Comparison of ENCODE assay signal across 15 cellular contexts in the genomic region with DNA sequence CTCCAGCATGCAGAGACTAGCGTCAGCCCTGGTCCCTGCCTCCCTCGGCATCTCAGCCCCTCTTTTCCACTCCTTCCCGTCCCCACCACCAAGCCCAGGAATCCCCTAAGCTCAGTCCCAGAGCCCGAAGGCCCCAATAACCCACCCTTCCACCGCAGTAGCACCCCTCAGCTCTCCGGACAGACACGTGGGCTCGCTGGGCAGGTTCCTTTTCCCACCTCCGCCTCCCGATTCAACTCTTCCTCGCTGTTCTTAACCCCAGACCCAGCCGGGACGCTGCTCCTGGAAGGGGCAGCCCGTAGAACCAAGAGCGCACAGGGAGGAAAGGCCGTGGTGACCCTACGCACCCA. TPM values are rescaled to one million over a fixed set of nuclear protein-coding genes. Genes with fewer than 3 reads are reported as not detected.
DNase-seq lines count a peak whose midpoint lies in the region; ATAC-seq and TF ChIP-seq lines count a peak whose summit lies in the region.
"Had no signal": no experiment of that assay in that cellular context is flagged by ENCODE, and none has a peak within 500 bp of the region (broad histone marks: within the 10 kb centered on the region; RNA-seq: fewer than 3 reads in every experiment).

No MANE protein-coding gene starts in this region.

- H3K27me3 ChIP-seq in heart left ventricle = peaks cover 61 to 96% (median 81%) of the 10 kb centered on the region in 9 donors
- peaks cover 15 to 16% of the 10 kb centered on the region in 2 donors for H3K27me3 ChIP-seq in naive thymus-derived CD4-positive, alpha-beta T cell (ENCODE audit: control insufficient read depth in 2 of 2, insufficient read depth in 2 of 2, low read length in 2 of 2)

- DNase-seq in heart left ventricle = no peak
- no peak for DNase-seq in Right ventricle myocardium inferior (ENCODE audit: missing footprints)
- no peak for DNase-seq in astrocyte of the spinal cord (ENCODE audit: low read depth, low spot score)
- no peak for DNase-seq in naive thymus-derived CD4-positive, alpha-beta T cell
- DNase-seq in type B pancreatic cell (ENCODE audit: extremely low spot score, unreplicated experiment) = no peak
- DNase-seq in SK-N-DZ (ENCODE audit: low spot score) = no peak
- no peak for DNase-seq in NOMO-1 treated with DMSO at 0.1 percent for 48 hours (lab: John Stamatoyannopoulos, UW; ENCODE audit: unreplicated experiment)
- DNase-seq: GF-D8; stimulated activated CD4-positive, alpha-beta T cell treated with anti-CD3 and anti-CD28 coated beads, Interleukin-1b, Interleukin-23, amount 100 ng/mL, for 48 hours had no signal

- H3K4me1 Mint-ChIP-seq in naive thymus-derived CD4-positive, alpha-beta T cell = peaks cover 8 to 22% (median 16%) of the 10 kb centered on the region in 7 donors
- no peaks in the 10 kb centered on the region for H3K4me1 Mint-ChIP-seq in type B pancreatic cell (ENCODE audit: unreplicated experiment)

- H3K36me3 Mint-ChIP-seq in naive thymus-derived CD4-positive, alpha-beta T cell = peaks cover 0 to 5% (median 0%) of the 10 kb centered on the region in 5 donors
- no peaks in the 10 kb centered on the region for H3K36me3 Mint-ChIP-seq in type B pancreatic cell

- POLR2A ChIA-PET in naive thymus-derived CD4-positive, alpha-beta T cell (lab: Charles Lee) = interaction anchor here (0.9 kb wide), 1 partner anchor 100 kb away, joined by 3 read pairs; no protein-coding TSS in a partner anchor

- intact Hi-C loops in heart left ventricle (cut with DNase I) = loop anchor here in 9 of 10 donors (1.0 to 10.0 kb wide), 11 partner anchors 58 to 245 kb away; partner anchors contain the start of gene PTPRN (in 1 of the 9)
- intact Hi-C loops in Right ventricle myocardium inferior (cut with DNase I) = loop anchor here (2.0 to 5.0 kb wide), 2 partner anchors 95 to 238 kb away; no protein-coding TSS in a partner anchor
- intact Hi-C loops in naive thymus-derived CD4-positive, alpha-beta T cell (cut with micrococcal nuclease) = loop anchor here in 1 of 2 donors (5.0 kb wide), 3 partner anchors 43 to 77 kb away; no protein-coding TSS in a partner anchor

- no peaks in the 10 kb centered on the region for H3K36me3 ChIP-seq in heart left ventricle
- no peaks in the 10 kb centered on the region for H3K36me3 ChIP-seq in naive thymus-derived CD4-positive, alpha-beta T cell (ENCODE audit: control insufficient read depth in 2 of 3, insufficient read depth in 3 of 3, low read length in 3 of 3)
- H3K36me3 ChIP-seq: breast epithelium, neutrophil had no signal

- in situ Hi-C loops in astrocyte of the spinal cord (cut with HindIII; ENCODE audit: low sequenced_read_pairs) = no loop called here

- no peaks in the 10 kb centered on the region for H3K9me3 Mint-ChIP-seq in naive thymus-derived CD4-positive, alpha-beta T cell
- no peaks in the 10 kb centered on the region for H3K9me3 Mint-ChIP-seq in type B pancreatic cell

- H3K4me3 ChIP-seq in heart left ventricle (peak overlapping the region in 8 of 12 donors; percentile 1 to 37 (median 14)), astrocyte of the spinal cord (ENCODE audit: low read depth, low read length) (peak overlapping the region; percentile 1)
- H3K4me3 ChIP-seq in naive thymus-derived CD4-positive, alpha-beta T cell (ENCODE audit: low read length) = no peak overlapping the region

- ATAC-seq in heart left ventricle (no peak), Right ventricle myocardium inferior (no peak), HG02798 (IDR thresholded peaks at IDR 0.05; ENCODE audit: poor library complexity, unreplicated experiment) (no peak)
- ATAC-seq in naive thymus-derived CD4-positive, alpha-beta T cell = no peak

- no peaks in the 10 kb centered on the region for H3K9me3 ChIP-seq in heart left ventricle
- H3K9me3 ChIP-seq in naive thymus-derived CD4-positive, alpha-beta T cell (ENCODE audit: control insufficient read depth in 2 of 3, low read length in 3 of 3) = no peaks in the 10 kb centered on the region
- H3K9me3 ChIP-seq: breast epithelium, neutrophil had no signal

- H3K27me3 Mint-ChIP-seq in naive thymus-derived CD4-positive, alpha-beta T cell = peaks cover 52 to 80% (median 59%) of the 10 kb centered on the region in 5 donors
- peaks cover 87% of the 10 kb centered on the region for H3K27me3 Mint-ChIP-seq in type B pancreatic cell

- H3K27ac Mint-ChIP-seq in naive thymus-derived CD4-positive, alpha-beta T cell = no peak overlapping the region
- peak overlapping the region; percentile 66 for H3K27ac Mint-ChIP-seq in type B pancreatic cell

- CTCF ChIA-PET in naive thymus-derived CD4-positive, alpha-beta T cell (lab: Charles Lee) = interaction anchor here (0.5 to 4.9 kb wide), 5 partner anchors 60 to 207 kb away, joined by 3 to 43 read pairs (median 18); no protein-coding TSS in a partner anchor

- 2 to 5% (median 3%) methylated on average over 17 of the region's 17 CpGs for WGBS in heart left ventricle, 4 donors

- TF ChIP-seq CTCF in heart left ventricle (IDR thresholded peaks at IDR 0.05) = no peak
- no peak for TF ChIP-seq CTCF in astrocyte of the spinal cord (IDR thresholded peaks at IDR 0.05; ENCODE audit: low read depth, low read length)
- TF ChIP-seq CTCF in type B pancreatic cell (conservative IDR thresholded peaks at IDR 0.05) = no peak

- H3K27ac ChIP-seq in heart left ventricle = no peak overlapping the region
- no peak overlapping the region for H3K27ac ChIP-seq in naive thymus-derived CD4-positive, alpha-beta T cell (ENCODE audit: low read depth, low read length)
- H3K27ac ChIP-seq: breast epithelium, epithelial cell of prostate, neutrophil had no signal

- H3K4me1 ChIP-seq in heart left ventricle = peaks cover 12 to 42% (median 33%) of the 10 kb centered on the region in 12 donors
- H3K4me1 ChIP-seq in naive thymus-derived CD4-positive, alpha-beta T cell (ENCODE audit: control insufficient read depth in 2 of 2, insufficient read depth in 2 of 2, low read length in 2 of 2) = peaks cover 3 to 27% of the 10 kb centered on the region in 2 donors

- H3K4me3 Mint-ChIP-seq in naive thymus-derived CD4-positive, alpha-beta T cell = peak overlapping the region in 9 of 10 donors; percentile 13 to 82 (median 55)
- peak overlapping the region; percentile 81 for H3K4me3 Mint-ChIP-seq in type B pancreatic cell

- no peak for TF ChIP-seq POLR2A in heart left ventricle (IDR thresholded peaks at IDR 0.05)

RNA-seq across cellular contexts. Expression of gene IHH, which starts 1.4 kb away (rescaled TPM):
- not detected for total RNA-seq in heart left ventricle
- polyA plus RNA-seq in heart left ventricle = not detected
- total RNA-seq in Right ventricle myocardium inferior = not detected
- under 1 TPM in 2 of 5 experiments, not detected in 3; 0.17 to 0.24 TPM for total RNA-seq in naive thymus-derived CD4-positive, alpha-beta T cell
- not detected for polyA plus RNA-seq in naive thymus-derived CD4-positive, alpha-beta T cell
- 10.8 and 13.8 TPM in 2 replicates for total RNA-seq in type B pancreatic cell (ENCODE audit: low replicate concordance)
- polyA plus RNA-seq in SK-N-DZ (2014; cell fraction: cytosol; rRNA removed) = 0.03 and 0.20 TPM in 2 replicates
- polyA plus RNA-seq in SK-N-DZ (2014; cell fraction: nucleus; rRNA removed) = 0.15 TPM in 1 of 2 replicates, not detected in the other
- polyA plus RNA-seq: AG04450 had no signal

RNA-seq across cellular contexts. Expression of gene CFAP65, which starts 18.0 kb away (rescaled TPM):
- total RNA-seq in heart left ventricle = under 1 TPM in 1 of 9 donors, not detected in 8; 0.04 TPM
- polyA plus RNA-seq in heart left ventricle = not detected
- total RNA-seq in Right ventricle myocardium inferior = not detected
- not detected for total RNA-seq in naive thymus-derived CD4-positive, alpha-beta T cell
- not detected for polyA plus RNA-seq in naive thymus-derived CD4-positive, alpha-beta T cell
- total RNA-seq in type B pancreatic cell (ENCODE audit: low replicate concordance) = 0.29 and 2.1 TPM in 2 replicates
- polyA plus RNA-seq in SK-N-DZ (2014; cell fraction: cytosol; rRNA removed) = not detected in 2 replicates
- 0.15 TPM in 1 of 2 replicates, not detected in the other for polyA plus RNA-seq in SK-N-DZ (2014; cell fraction: nucleus; rRNA removed)
- total RNA-seq: subcutaneous adipose tissue had no signal
- polyA plus RNA-seq: AG04450 had no signal
